ENCODE assay signal across 2 cellular contexts in the genomic region with DNA sequence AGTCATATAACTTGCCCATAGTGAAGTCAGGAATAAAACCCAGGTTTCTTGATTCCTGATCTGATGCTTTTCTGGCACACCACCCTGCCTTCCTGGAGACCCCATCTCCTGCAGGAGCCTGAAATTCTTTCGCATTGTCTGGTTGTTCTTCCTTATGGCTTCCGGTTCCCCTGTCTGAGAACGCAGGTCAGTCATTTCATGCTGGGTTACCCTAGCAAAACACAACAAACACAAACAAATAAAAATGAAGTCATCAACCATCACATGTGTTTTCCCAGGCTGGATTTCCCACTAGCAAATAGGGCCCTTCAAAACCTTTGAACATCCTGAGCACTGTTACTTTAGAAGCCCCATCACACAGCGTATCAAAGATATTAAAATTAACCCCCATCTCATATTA.
TF ChIP-seq lines count a peak whose summit lies in the region.

No MANE protein-coding gene starts in this region.

TF ChIP-seq in HEK293, 187 proteins besides CTCF, POLR2A, EP300 and RAD21:
- no peak for TF ChIP-seq MYNN (tag by site-specific recombination; IDR thresholded peaks at IDR 0.05; ENCODE audit: borderline replicate concordance)
- no peak for TF ChIP-seq ZNF654 (tag by site-specific recombination; IDR thresholded peaks at IDR 0.05; ENCODE audit: low read depth)
- TF ChIP-seq ZNF335 (tag by site-specific recombination; conservative IDR thresholded peaks at IDR 0.05) = peak; percentile 20; the same call in 1 of the 2 replicates
- no peak for TF ChIP-seq SCRT2 (tag by site-specific recombination; IDR thresholded peaks at IDR 0.05)
TF ChIP-seq in HEK293: peak in this region for 1.

TF ChIP-seq in H1, 55 proteins besides CTCF, POLR2A, EP300 and RAD21:
- TF ChIP-seq SP2 (IDR thresholded peaks at IDR 0.05; ENCODE audit: low read length) (no peak), EGR1 (IDR thresholded peaks at IDR 0.05; ENCODE audit: borderline replicate concordance, low read depth, low read length) (no peak), FOSL1 (IDR thresholded peaks at IDR 0.05; ENCODE audit: insufficient read depth, low read depth, low read length) (no peak), NRF1 (IDR thresholded peaks at IDR 0.05; ENCODE audit: low read depth, low read length) (no peak), ASH2L (IDR thresholded peaks at IDR 0.05; ENCODE audit: low read length) (no peak)
TF ChIP-seq in H1: peak in this region for 0.
